Comparison of ENCODE assay signal across 8 cellular contexts in genomic region chr21:34889537-34890257, GRCh38.
DNase-seq lines count a peak whose midpoint lies in the region; ATAC-seq and TF ChIP-seq lines count a peak whose summit lies in the region.

No MANE protein-coding gene starts in this region.

- peaks cover 17% of the 10 kb centered on the region for H3K36me3 Mint-ChIP-seq in Caco-2 (ENCODE audit: insufficient read depth, unreplicated experiment)
- H3K36me3 Mint-ChIP-seq in activated T-helper 17 cell treated with anti-CD3 and anti-CD28 coated beads, Interleukin-2, amount 50 U/mL, for 72 hours (ENCODE audit: low read depth): peaks cover 52% of the 10 kb centered on the region

- H3K4me3 ChIP-seq in Caco-2 (ENCODE audit: low read depth, low read length) (peak overlapping the region; percentile 78), HL-60 (replicated peaks; ENCODE audit: insufficient read depth, low read length) (peak overlapping the region; percentile 53), foreskin fibroblast (ENCODE audit: low read depth in 1 of 2, low read length in 2 of 2) (peak overlapping the region; percentile 62 to 72), thymus (ENCODE audit: low read length) (peak overlapping the region; percentile 81)

- CTCF ChIA-PET in Caco-2 (lab: Charles Lee): interaction anchor here (0.6 to 5.2 kb wide), 4 partner anchors 130 to 511 kb away, joined by 3 to 47 read pairs (median 14); no protein-coding TSS in a partner anchor

- DNase-seq in Caco-2 (peak; percentile 75 to 84), HL-60 (ENCODE audit: low read depth in 1 of 2, low spot score in 1 of 2) (peak; percentile 72 to 87), RKO (ENCODE audit: low spot score) (peak; percentile 71), foreskin fibroblast (peak; percentile 86 to 94), omental fat pad (ENCODE audit: low spot score) (no peak)

- under 1% methylated on average over 91 of the region's 91 CpGs for WGBS in thymus

- peak overlapping the region; percentile 56 for H3K27ac Mint-ChIP-seq in Caco-2 (ENCODE audit: unreplicated experiment)
- peak overlapping the region; percentile 88 for H3K27ac Mint-ChIP-seq in activated T-helper 17 cell treated with anti-CD3 and anti-CD28 coated beads, Interleukin-2, amount 50 U/mL, for 72 hours

- POLR2A ChIA-PET in Caco-2 (lab: Charles Lee): interaction anchor here (0.6 to 1.6 kb wide), 2 partner anchors 343 to 511 kb away, joined by 6 read pairs; no protein-coding TSS in a partner anchor

- peak; percentile 53 to 87 for TF ChIP-seq CTCF in Caco-2 (IDR thresholded peaks at IDR 0.05; ENCODE audit: insufficient read depth in 1 of 2, low read depth in 1 of 2, low read length in 1 of 2, severe bottlenecking in 1 of 2, unreplicated experiment in 1 of 2)
- TF ChIP-seq CTCF in HL-60 (IDR thresholded peaks at IDR 0.05; ENCODE audit: insufficient read depth, low read length): peak; percentile 35
- TF ChIP-seq CTCF in foreskin fibroblast (IDR thresholded peaks at IDR 0.05; ENCODE audit: low read depth, low read length): peak; percentile 31
- TF ChIP-seq CTCF in omental fat pad (IDR thresholded peaks at IDR 0.05): peak in 2 of 3 donors; percentile 27 to 85

- peak overlapping the region; percentile 93 for H3K4me3 Mint-ChIP-seq in Caco-2 (ENCODE audit: unreplicated experiment)
- peak overlapping the region; percentile 78 for H3K4me3 Mint-ChIP-seq in activated T-helper 17 cell treated with anti-CD3 and anti-CD28 coated beads, Interleukin-2, amount 50 U/mL, for 72 hours

- H3K27ac ChIP-seq in HL-60 (replicated peaks) (peak overlapping the region; percentile 99), thymus (ENCODE audit: low read depth) (peak overlapping the region; percentile 93)

- TSS peak; percentile 23 for BruUV-seq in Caco-2 (replicated peaks; lab: Mats Ljungman, UMichigan)

- H3K27me3 Mint-ChIP-seq in Caco-2 (ENCODE audit: insufficient read depth, unreplicated experiment): no peaks in the 10 kb centered on the region
- no peaks in the 10 kb centered on the region for H3K27me3 Mint-ChIP-seq in activated T-helper 17 cell treated with anti-CD3 and anti-CD28 coated beads, Interleukin-2, amount 50 U/mL, for 72 hours

- H3K9me3 ChIP-seq in Caco-2 (no peaks in the 10 kb centered on the region), thymus (ENCODE audit: control insufficient read depth) (no peaks in the 10 kb centered on the region)

- ATAC-seq in GM19463 (IDR thresholded peaks at IDR 0.05; ENCODE audit: unreplicated experiment) (peak; percentile 39), omental fat pad (ENCODE audit: low FRiP score) (peak; percentile 67)
- peak; percentile 62 for ATAC-seq in activated T-helper 17 cell treated with anti-CD3 and anti-CD28 coated beads, Interleukin-2, amount 50 U/mL, for 72 hours (replicated peaks)

- H3K36me3 ChIP-seq in Caco-2 (ENCODE audit: control insufficient read depth, insufficient read depth, low read length): no peaks in the 10 kb centered on the region
- peaks cover 4% of the 10 kb centered on the region for H3K36me3 ChIP-seq in thymus (ENCODE audit: control insufficient read depth, insufficient read depth)

- no peaks in the 10 kb centered on the region for H3K4me1 ChIP-seq in Caco-2
- peaks cover 25% of the 10 kb centered on the region for H3K4me1 ChIP-seq in thymus (ENCODE audit: control insufficient read depth, insufficient read depth, low read length)

- H3K27me3 ChIP-seq in Caco-2 (replicated peaks; ENCODE audit: control insufficient read depth, insufficient read depth, low read length): no peaks in the 10 kb centered on the region
- no peaks in the 10 kb centered on the region for H3K27me3 ChIP-seq in HL-60 (ENCODE audit: insufficient read depth, poor library complexity, severe bottlenecking)
- no peaks in the 10 kb centered on the region for H3K27me3 ChIP-seq in thymus (ENCODE audit: control insufficient read depth, insufficient read depth)

- no peaks in the 10 kb centered on the region for H3K4me1 Mint-ChIP-seq in Caco-2 (ENCODE audit: low read depth, unreplicated experiment)
- H3K4me1 Mint-ChIP-seq in activated T-helper 17 cell treated with anti-CD3 and anti-CD28 coated beads, Interleukin-2, amount 50 U/mL, for 72 hours: peaks cover 20% of the 10 kb centered on the region

- intact Hi-C loops in Caco-2 (cut with micrococcal nuclease; ENCODE audit: unreplicated experiment): loop anchor here (1.0 to 10.0 kb wide), 2 partner anchors 325 to 511 kb away; no protein-coding TSS in a partner anchor

- H3K9me3 Mint-ChIP-seq in Caco-2 (ENCODE audit: unreplicated experiment): no peaks in the 10 kb centered on the region
- no peaks in the 10 kb centered on the region for H3K9me3 Mint-ChIP-seq in activated T-helper 17 cell treated with anti-CD3 and anti-CD28 coated beads, Interleukin-2, amount 50 U/mL, for 72 hours
